In genomic region chr4:122903766-122904165, GRCh38 we compare ENCODE assay signal across 22 cellular contexts.
"Had no signal": no experiment of that assay in that cellular context is flagged by ENCODE, and none has a peak within 500 bp of the region (broad histone marks: within the 10 kb centered on the region; RNA-seq: fewer than 3 reads in every experiment).

No MANE protein-coding gene starts in this region.

- H3K27me3 ChIP-seq: body of pancreas, cardiac muscle cell, sigmoid colon, upper lobe of right lung had no signal

- H3K4me1 Mint-ChIP-seq: activated naive CD8-positive, alpha-beta T cell treated with anti-CD3 and anti-CD28 coated beads, Interleukin-2, amount 50 U/mL, for 24 hours; natural killer cell; stimulated activated naive B cell treated with anti-CD40 and anti-IgM and Interleukin-4, amounts not matched to agents 10 μg/mL and 1 μg/mL and 100 μg/mL, for 72 hours had no signal

- H3K9me3 Mint-ChIP-seq: activated CD4-positive, alpha-beta memory T cell treated with anti-CD3 and anti-CD28 coated beads, Interleukin-2, amount 10 ng/mL, durations not matched to agents 7 days and 5 days; activated naive CD8-positive, alpha-beta T cell treated with anti-CD3 and anti-CD28 coated beads, Interleukin-2, amount 50 U/mL, for 24 hours; activated T-cell treated with anti-CD3 and anti-CD28 coated beads, Interleukin-2, amount 50 U/mL, for 72 hours; natural killer cell; stimulated activated naive B cell treated with anti-CD40 and anti-IgM and Interleukin-4, amounts not matched to agents 10 μg/mL and 1 μg/mL and 100 μg/mL, for 72 hours; T-helper 1 cell treated with Interleukin-12 subunit alpha and Interleukin-12 subunit beta and Interleukin-4 antibody, amounts not matched to agents 30 μg/mL and 1 μg/mL, for 36 hours had no signal

- H3K36me3 ChIP-seq: cardiac muscle cell, sigmoid colon, thoracic aorta, upper lobe of right lung had no signal

- H3K4me3 Mint-ChIP-seq: activated CD4-positive, alpha-beta memory T cell treated with anti-CD3 and anti-CD28 coated beads, Interleukin-2, amount 10 ng/mL, durations not matched to agents 7 days and 5 days; activated naive CD8-positive, alpha-beta T cell treated with anti-CD3 and anti-CD28 coated beads, Interleukin-2, amount 50 U/mL, for 24 hours; activated T-cell treated with anti-CD3 and anti-CD28 coated beads, Interleukin-2, amount 50 U/mL, for 72 hours; natural killer cell; stimulated activated naive B cell treated with anti-CD40 and anti-IgM and Interleukin-4, amounts not matched to agents 10 μg/mL and 1 μg/mL and 100 μg/mL, for 72 hours; T-helper 1 cell treated with Interleukin-12 subunit alpha and Interleukin-12 subunit beta and Interleukin-4 antibody, amounts not matched to agents 30 μg/mL and 1 μg/mL, for 36 hours had no signal

- H3K27ac Mint-ChIP-seq: activated CD4-positive, alpha-beta memory T cell treated with anti-CD3 and anti-CD28 coated beads, Interleukin-2, amount 10 ng/mL, durations not matched to agents 7 days and 5 days; activated naive CD8-positive, alpha-beta T cell treated with anti-CD3 and anti-CD28 coated beads, Interleukin-2, amount 50 U/mL, for 24 hours; activated T-cell treated with anti-CD3 and anti-CD28 coated beads, Interleukin-2, amount 50 U/mL, for 72 hours; natural killer cell; progenitor cell of endocrine pancreas; stimulated activated naive B cell treated with anti-CD40 and anti-IgM and Interleukin-4, amounts not matched to agents 10 μg/mL and 1 μg/mL and 100 μg/mL, for 72 hours; T-helper 1 cell treated with Interleukin-12 subunit alpha and Interleukin-12 subunit beta and Interleukin-4 antibody, amounts not matched to agents 30 μg/mL and 1 μg/mL, for 36 hours had no signal

- H3K9me3 ChIP-seq: body of pancreas, sigmoid colon, thoracic aorta, upper lobe of right lung had no signal

- H3K36me3 Mint-ChIP-seq: natural killer cell had no signal

- DNase-seq: activated CD4-positive, alpha-beta memory T cell treated with anti-CD3 and anti-CD28 coated beads, Interleukin-2, amount 10 ng/mL, durations not matched to agents 7 days and 5 days; activated CD4-positive, alpha-beta T cell treated with anti-CD3 and anti-CD28 coated beads for 48 hours; activated effector memory CD4-positive, alpha-beta T cell treated with anti-CD3 and anti-CD28 coated beads, Interleukin-2, amount 50 U/mL, for 16 hours; activated naive CD4-positive, alpha-beta T cell treated with anti-CD3 and anti-CD28 coated beads, Interleukin-2, amount 50 U/mL, for 16 hours; activated naive CD8-positive, alpha-beta T cell treated with anti-CD3 and anti-CD28 coated beads, Interleukin-2, amount 50 U/mL, for 24 hours; activated T-cell treated with anti-CD3 and anti-CD28 coated beads, Interleukin-2, amount 50 U/mL, for 72 hours; anterior cingulate cortex; body of pancreas; midbrain; natural killer cell; retina; sigmoid colon; stimulated activated CD4-positive, alpha-beta T cell treated with anti-CD3 and anti-CD28 coated beads, Interleukin-2, amount 100 ng/mL, for 48 hours; stimulated activated CD8-positive, alpha-beta memory T cell treated with anti-CD3 and anti-CD28 coated beads, Interleukin-4, amount 100 ng/mL, for 48 hours; stimulated activated naive B cell treated with anti-CD40 and anti-IgM and Interleukin-4, amounts not matched to agents 10 μg/mL and 1 μg/mL and 100 μg/mL, for 72 hours; upper lobe of right lung had no signal

- H3K27ac ChIP-seq: body of pancreas, cardiac muscle cell, sigmoid colon, thoracic aorta, upper lobe of right lung had no signal

- ATAC-seq: activated naive CD8-positive, alpha-beta T cell treated with anti-CD3 and anti-CD28 coated beads, Interleukin-2, amount 50 U/mL, for 24 hours; activated T-cell treated with anti-CD3 and anti-CD28 coated beads, Interleukin-2, amount 50 U/mL, for 72 hours; body of pancreas; left lobe of liver; natural killer cell; stimulated activated naive B cell treated with anti-CD40 and anti-IgM and Interleukin-4, amounts not matched to agents 10 μg/mL and 1 μg/mL and 100 μg/mL, for 72 hours; upper lobe of right lung had no signal

- H3K27me3 Mint-ChIP-seq: activated CD4-positive, alpha-beta memory T cell treated with anti-CD3 and anti-CD28 coated beads, Interleukin-2, amount 10 ng/mL, durations not matched to agents 7 days and 5 days; activated naive CD8-positive, alpha-beta T cell treated with anti-CD3 and anti-CD28 coated beads, Interleukin-2, amount 50 U/mL, for 24 hours; progenitor cell of endocrine pancreas; stimulated activated naive B cell treated with anti-CD40 and anti-IgM and Interleukin-4, amounts not matched to agents 10 μg/mL and 1 μg/mL and 100 μg/mL, for 72 hours had no signal

- H3K4me1 ChIP-seq: body of pancreas, upper lobe of right lung had no signal

- H3K4me3 ChIP-seq: body of pancreas, cardiac muscle cell, lung, sigmoid colon, thoracic aorta, upper lobe of right lung had no signal
